ENCODE assay signal across 8 cellular contexts in the genomic region with DNA sequence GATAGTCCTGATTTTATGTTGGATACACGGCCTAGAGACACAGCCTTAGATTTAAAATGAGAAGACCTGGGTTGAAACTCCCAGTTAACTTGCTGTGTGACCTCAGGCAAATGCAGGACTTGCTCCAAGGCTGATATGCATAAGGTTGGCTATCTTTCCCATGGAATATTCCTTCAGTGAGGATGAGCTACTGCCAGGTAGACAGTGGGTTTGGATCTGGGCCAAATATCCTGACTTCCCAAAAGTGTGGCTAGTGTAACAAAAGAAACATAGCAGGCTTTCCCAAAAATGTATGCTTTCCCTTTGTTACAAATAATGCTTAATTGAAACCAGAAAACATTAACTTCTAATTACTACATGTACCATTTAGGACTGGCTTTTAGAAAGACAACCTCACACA. TPM values are rescaled to one million over a fixed set of nuclear protein-coding genes. Genes with fewer than 3 reads are reported as not detected.
DNase-seq lines count a peak whose midpoint lies in the region; ATAC-seq and TF ChIP-seq lines count a peak whose summit lies in the region.

No MANE protein-coding gene starts in this region.

- peak overlapping the region; percentile 69 for H3K27ac ChIP-seq in CD8-positive, alpha-beta memory T cell (ENCODE audit: low read depth, low read length)
- peak overlapping the region; percentile 63 for H3K27ac ChIP-seq in effector memory CD4-positive, alpha-beta T cell (ENCODE audit: insufficient read depth, low read length, poor library complexity, severe bottlenecking)
- H3K27ac ChIP-seq in neutrophil: peak overlapping the region; percentile 81

- DNase-seq in CD8-positive, alpha-beta memory T cell: no peak
- peak; percentile 31 for DNase-seq in NCI-H69 (lab: John Stamatoyannopoulos, UW)
- DNase-seq in effector memory CD4-positive, alpha-beta T cell: no peak
- DNase-seq in superior temporal gyrus (ENCODE audit: extremely low spot score): no peak
- no peak for DNase-seq in inferior parietal cortex (ENCODE audit: extremely low spot score)

- H3K36me3 ChIP-seq in CD8-positive, alpha-beta memory T cell (ENCODE audit: insufficient read depth, low read length): no peaks in the 10 kb centered on the region
- no peaks in the 10 kb centered on the region for H3K36me3 ChIP-seq in effector memory CD4-positive, alpha-beta T cell (ENCODE audit: control insufficient read depth, insufficient read depth, low read length)
- no peaks in the 10 kb centered on the region for H3K36me3 ChIP-seq in neutrophil

- peaks cover 0 to 14% of the 10 kb centered on the region in 2 donors for H3K27me3 Mint-ChIP-seq in CD8-positive, alpha-beta memory T cell

- H3K4me1 Mint-ChIP-seq in CD8-positive, alpha-beta memory T cell: peaks cover 50 to 53% (median 51%) of the 10 kb centered on the region in 3 donors

- no peak for ATAC-seq in GM21390 (IDR thresholded peaks at IDR 0.05; ENCODE audit: unreplicated experiment)
- ATAC-seq in HG02642 (IDR thresholded peaks at IDR 0.05; ENCODE audit: poor library complexity, unreplicated experiment): no peak

- no peaks in the 10 kb centered on the region for H3K27me3 ChIP-seq in CD8-positive, alpha-beta memory T cell (ENCODE audit: insufficient read depth, low read length, poor library complexity, severe bottlenecking)
- no peaks in the 10 kb centered on the region for H3K27me3 ChIP-seq in effector memory CD4-positive, alpha-beta T cell (replicated peaks; ENCODE audit: control insufficient read depth, insufficient read depth, low read length, poor library complexity, severe bottlenecking)
- peaks cover 23% of the 10 kb centered on the region for H3K27me3 ChIP-seq in neutrophil

- H3K4me1 ChIP-seq in CD8-positive, alpha-beta memory T cell (ENCODE audit: insufficient read depth, low read length): peaks cover 38% of the 10 kb centered on the region
- peaks cover 28% of the 10 kb centered on the region for H3K4me1 ChIP-seq in effector memory CD4-positive, alpha-beta T cell (ENCODE audit: control insufficient read depth, insufficient read depth, low read length, poor library complexity, severe bottlenecking)
- H3K4me1 ChIP-seq in neutrophil (ENCODE audit: control insufficient read depth in 1 of 2, insufficient read depth in 1 of 2, low read depth in 1 of 2, low read length in 1 of 2): peaks cover 13 to 16% of the 10 kb centered on the region in 2 experiments

- no peaks in the 10 kb centered on the region for H3K9me3 ChIP-seq in CD8-positive, alpha-beta memory T cell (ENCODE audit: low read length)
- no peaks in the 10 kb centered on the region for H3K9me3 ChIP-seq in effector memory CD4-positive, alpha-beta T cell (ENCODE audit: control insufficient read depth, low read length)
- H3K9me3 ChIP-seq in neutrophil: no peaks in the 10 kb centered on the region

- no peaks in the 10 kb centered on the region for H3K9me3 Mint-ChIP-seq in CD8-positive, alpha-beta memory T cell

- TF ChIP-seq CTCF in neutrophil (IDR thresholded peaks at IDR 0.05): no peak

- peak overlapping the region; percentile 93 to 99 (median 97) for H3K27ac Mint-ChIP-seq in CD8-positive, alpha-beta memory T cell

- CTCF ChIA-PET in CD8-positive, alpha-beta memory T cell (lab: Charles Lee): interaction anchor here (1.4 to 3.0 kb wide), 4 partner anchors 8 to 285 kb away, joined by 3 to 9 read pairs (median 7); a partner anchor contains a TSS

- H3K36me3 Mint-ChIP-seq in CD8-positive, alpha-beta memory T cell: peaks cover 0 to 20% (median 0%) of the 10 kb centered on the region in 3 donors

- peak overlapping the region; percentile 87 to 96 (median 92) for H3K4me3 Mint-ChIP-seq in CD8-positive, alpha-beta memory T cell

- POLR2A ChIA-PET in CD8-positive, alpha-beta memory T cell (lab: Charles Lee): interaction anchor here (0.7 to 2.9 kb wide), 2 partner anchors 224 to 643 kb away, joined by 3 to 17 read pairs; a partner anchor contains a TSS

- peak overlapping the region; percentile 78 for H3K4me3 ChIP-seq in CD8-positive, alpha-beta memory T cell (ENCODE audit: low read length)
- H3K4me3 ChIP-seq in effector memory CD4-positive, alpha-beta T cell (ENCODE audit: insufficient read depth, low read depth, low read length, poor library complexity, severe bottlenecking): peak overlapping the region; percentile 70
- peak overlapping the region in 1 of 2 experiments; percentile 71 for H3K4me3 ChIP-seq in neutrophil (ENCODE audit: low read depth in 1 of 2, low read length in 1 of 2)

RNA-seq across cellular contexts. Expression of a gene that starts 0.7 kb away (rescaled TPM):
- total RNA-seq in CD8-positive, alpha-beta memory T cell: 10 to 100 TPM; 11.2 to 13.0 TPM
- polyA plus RNA-seq in CD8-positive, alpha-beta memory T cell: 37.9 TPM
